Comparison of ENCODE assay signal across 9 cellular contexts in genomic region chr14:78005325-78005724, GRCh38.
DNase-seq lines count a peak whose midpoint lies in the region; ATAC-seq and TF ChIP-seq lines count a peak whose summit lies in the region.
"Had no signal": no experiment of that assay in that cellular context is flagged by ENCODE, and none has a peak within 500 bp of the region (broad histone marks: within the 10 kb centered on the region; RNA-seq: fewer than 3 reads in every experiment).

No MANE protein-coding gene starts in this region.

- H3K9me3 ChIP-seq in left ventricle myocardium inferior (replicated peaks): peaks cover 44% of the 10 kb centered on the region

- POLR2A ChIA-PET in GM10248 (lab: Yijun Ruan, JAX): no interaction called here

- CTCF ChIA-PET in GM10248 (lab: Yijun Ruan, JAX): no interaction called here

- intact Hi-C loops in left ventricle myocardium inferior (cut with micrococcal nuclease): no loop called here

- H3K27me3 ChIP-seq in left ventricle myocardium inferior (ENCODE audit: low read depth): peaks cover 4% of the 10 kb centered on the region

- ATAC-seq in GM21447 (IDR thresholded peaks at IDR 0.05; ENCODE audit: unreplicated experiment): peak; percentile 77
- ATAC-seq in GM18520 (IDR thresholded peaks at IDR 0.05; ENCODE audit: unreplicated experiment): no peak

- TF ChIP-seq CTCF in GM10248 (IDR thresholded peaks at IDR 0.05; ENCODE audit: control extremely low read depth, extremely low read depth, low read depth, missing control alignments) (no peak), cardiac fibroblast (IDR thresholded peaks at IDR 0.05; ENCODE audit: low read depth, low read length) (no peak), left ventricle myocardium inferior (IDR thresholded peaks at IDR 0.05; ENCODE audit: borderline replicate concordance) (no peak)

- H3K27ac ChIP-seq in left ventricle myocardium inferior (replicated peaks): no peak overlapping the region

- DNase-seq in GM10248 (ENCODE audit: extremely low spot score): peak; percentile 34
- peak; percentile 67 for DNase-seq in LoVo (ENCODE audit: low spot score)
- peak; percentile 40 to 69 for DNase-seq in cardiac fibroblast (ENCODE audit: low read depth in 2 of 2)
- DNase-seq in NCI-H510A treated with DMSO at 0.1 percent for 48 hours (lab: John Stamatoyannopoulos, UW): no peak
- DNase-seq in left ventricle myocardium inferior: no peak
- DNase-seq in globus pallidus (ENCODE audit: low spot score): no peak
- DNase-seq: Right ventricle myocardium superior had no signal

- no peaks in the 10 kb centered on the region for H3K4me1 ChIP-seq in left ventricle myocardium inferior

- no peaks in the 10 kb centered on the region for H3K36me3 ChIP-seq in left ventricle myocardium inferior

- H3K4me3 ChIP-seq in cardiac fibroblast (replicated peaks in 1 of 2; ENCODE audit: low read depth in 2 of 2, low read length in 2 of 2): no peak overlapping the region
- H3K4me3 ChIP-seq in left ventricle myocardium inferior: no peak overlapping the region

Comparison
In these comparisons a context has a peak if more than half of its experiments do, and no peak if none do; other contexts are left out.
1. DNase-seq: peak in GM10248 (single experiment), LoVo (single experiment) and cardiac fibroblast (2 of 2); none in NCI-H510A treated with DMSO at 0.1 percent for 48 hours (single experiment), left ventricle myocardium inferior (single experiment) and globus pallidus (single experiment).